ENCODE assay signal across 14 cellular contexts in the genomic region with DNA sequence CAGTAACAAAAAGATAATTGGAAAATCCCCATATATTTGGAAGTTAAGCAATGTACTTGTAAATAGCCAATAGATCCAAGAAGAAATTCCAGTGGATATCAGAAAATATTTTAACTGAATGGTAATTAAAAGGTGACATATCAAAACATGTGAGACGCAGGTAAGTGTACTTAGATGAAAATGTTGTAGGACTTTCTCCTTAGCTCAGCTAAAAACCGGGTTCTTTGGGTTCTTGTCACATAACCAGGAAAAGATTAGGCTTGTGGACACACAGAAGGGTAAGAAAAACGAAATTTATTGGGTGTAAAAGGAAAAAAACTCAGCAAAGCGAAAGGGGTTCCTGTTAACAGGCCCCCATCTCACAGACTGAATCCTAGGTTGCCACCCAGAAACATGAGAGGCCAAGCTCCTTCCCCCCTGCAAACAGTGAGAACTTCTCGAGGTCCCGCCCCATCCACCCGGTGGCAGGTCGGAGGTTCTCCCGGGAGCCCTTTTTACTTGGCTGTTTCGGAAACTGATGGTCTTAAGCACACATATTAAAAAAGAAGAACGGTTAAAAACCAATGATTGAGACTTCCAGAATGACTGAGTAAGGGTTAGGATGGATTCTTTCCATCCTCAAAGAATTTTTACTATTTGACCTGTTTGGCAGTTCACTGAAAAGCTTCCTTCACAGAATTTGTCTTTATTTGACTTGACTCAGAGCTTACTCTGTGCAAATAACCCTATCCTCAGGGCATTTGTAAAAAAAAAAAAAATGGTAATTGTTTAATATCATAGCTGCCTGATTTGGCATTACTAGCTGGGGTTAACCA. TPM values are rescaled to one million over a fixed set of nuclear protein-coding genes. Genes with fewer than 3 reads are reported as not detected.
"Had no signal": no experiment of that assay in that cellular context is flagged by ENCODE, and none has a peak within 500 bp of the region (broad histone marks: within the 10 kb centered on the region; RNA-seq: fewer than 3 reads in every experiment).

No MANE protein-coding gene starts in this region.

- H3K36me3 ChIP-seq: sigmoid colon, suprapubic skin had no signal

- H3K27me3 ChIP-seq: sigmoid colon, suprapubic skin had no signal

- DNase-seq: activated naive CD4-positive, alpha-beta T cell; central memory CD4-positive, alpha-beta T cell; dermis blood vessel endothelial cell; islet precursor cell; psoas muscle; sigmoid colon; stimulated activated naive CD8-positive, alpha-beta T cell treated with anti-CD3 and anti-CD28 coated beads, Interleukin-15, Interleukin-2, amounts not matched to agents 100 U/mL and 50 U/mL, for 24 hours had no signal

- H3K36me3 Mint-ChIP-seq: memory B cell, type B pancreatic cell had no signal

- H3K4me1 Mint-ChIP-seq: memory B cell, nephron had no signal

- H3K27ac Mint-ChIP-seq: memory B cell, nephron, type B pancreatic cell had no signal

- H3K4me3 Mint-ChIP-seq: memory B cell, nephron, type B pancreatic cell had no signal

- H3K9me3 Mint-ChIP-seq: memory B cell, type B pancreatic cell had no signal

- H3K4me3 ChIP-seq: psoas muscle, sigmoid colon, suprapubic skin had no signal

RNA-seq across cellular contexts. Expression of gene CCDC70, which starts 3.1 kb away (rescaled TPM):
- total RNA-seq: dermis blood vessel endothelial cell; left lobe of liver; omental fat pad; psoas muscle; sigmoid colon; suprapubic skin; T-helper 2 cell treated with Interferon-gamma antibody and Interleukin-4, amounts not matched to agents 100 ng/mL and 5 ng/mL, for 36 hours had no signal

RNA-seq across cellular contexts. Expression of gene TMEM272, which starts 13.7 kb away (rescaled TPM):
- total RNA-seq: dermis blood vessel endothelial cell; T-helper 2 cell treated with Interferon-gamma antibody and Interleukin-4, amounts not matched to agents 100 ng/mL and 5 ng/mL, for 36 hours had no signal
